1 cellular context compared by ENCODE assay signal in genomic region chr6:110856296-110856695, GRCh38.
TF ChIP-seq lines count a peak whose summit lies in the region.

No MANE protein-coding gene starts in this region.

TF ChIP-seq in K562, 482 proteins besides CTCF, POLR2A, EP300 and RAD21 (continued from another document):
- TF ChIP-seq HDAC6 (IDR thresholded peaks at IDR 0.05; ENCODE audit: low read depth, low read length) (no peak), TAF1 (IDR thresholded peaks at IDR 0.05; ENCODE audit: control insufficient read depth, extremely low read depth, insufficient read depth, low read length, severe bottlenecking) (no peak), SMAD3 (CRISPR knock-in tag; conservative IDR thresholded peaks at IDR 0.05) (no peak), MEF2A (IDR thresholded peaks at IDR 0.05; ENCODE audit: control insufficient read depth, low read depth, low read length) (no peak)
- TF ChIP-seq, protein P1, sequence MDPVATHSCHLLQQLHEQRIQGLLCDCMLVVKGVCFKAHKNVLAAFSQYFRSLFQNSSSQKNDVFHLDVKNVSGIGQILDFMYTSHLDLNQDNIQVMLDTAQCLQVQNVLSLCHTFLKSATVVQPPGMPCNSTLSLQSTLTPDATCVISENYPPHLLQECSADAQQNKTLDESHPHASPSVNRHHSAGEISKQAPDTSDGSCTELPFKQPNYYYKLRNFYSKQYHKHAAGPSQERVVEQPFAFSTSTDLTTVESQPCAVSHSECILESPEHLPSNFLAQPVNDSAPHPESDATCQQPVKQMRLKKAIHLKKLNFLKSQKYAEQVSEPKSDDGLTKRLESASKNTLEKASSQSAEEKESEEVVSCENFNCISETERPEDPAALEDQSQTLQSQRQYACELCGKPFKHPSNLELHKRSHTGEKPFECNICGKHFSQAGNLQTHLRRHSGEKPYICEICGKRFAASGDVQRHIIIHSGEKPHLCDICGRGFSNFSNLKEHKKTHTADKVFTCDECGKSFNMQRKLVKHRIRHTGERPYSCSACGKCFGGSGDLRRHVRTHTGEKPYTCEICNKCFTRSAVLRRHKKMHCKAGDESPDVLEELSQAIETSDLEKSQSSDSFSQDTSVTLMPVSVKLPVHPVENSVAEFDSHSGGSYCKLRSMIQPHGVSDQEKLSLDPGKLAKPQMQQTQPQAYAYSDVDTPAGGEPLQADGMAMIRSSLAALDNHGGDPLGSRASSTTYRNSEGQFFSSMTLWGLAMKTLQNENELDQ (CRISPR knock-in tag; IDR thresholded peaks at IDR 0.05; ENCODE audit: borderline replicate concordance), result no peak
